In the genomic region with DNA sequence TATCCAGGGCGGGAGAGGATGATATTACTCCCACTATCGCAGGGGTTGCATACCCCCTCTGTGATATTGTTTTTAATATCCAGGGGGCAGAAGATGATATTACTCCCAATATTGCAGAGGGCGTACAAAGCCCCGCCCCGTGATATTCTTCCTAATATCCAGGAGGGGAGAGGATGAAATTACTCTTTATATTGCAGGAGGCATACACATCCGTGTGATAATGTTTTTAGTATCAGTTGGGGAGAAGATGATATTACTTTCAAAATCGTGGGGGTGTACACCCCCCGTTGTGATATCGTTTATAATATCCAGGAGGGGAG, we compare ENCODE assay signal across 1 cellular context.
TF ChIP-seq lines count a peak whose summit lies in the region.

No MANE protein-coding gene starts in this region.

TF ChIP-seq in HepG2, 621 proteins besides CTCF, POLR2A, EP300 and RAD21 (continued from another document):
- TF ChIP-seq, protein P1, sequence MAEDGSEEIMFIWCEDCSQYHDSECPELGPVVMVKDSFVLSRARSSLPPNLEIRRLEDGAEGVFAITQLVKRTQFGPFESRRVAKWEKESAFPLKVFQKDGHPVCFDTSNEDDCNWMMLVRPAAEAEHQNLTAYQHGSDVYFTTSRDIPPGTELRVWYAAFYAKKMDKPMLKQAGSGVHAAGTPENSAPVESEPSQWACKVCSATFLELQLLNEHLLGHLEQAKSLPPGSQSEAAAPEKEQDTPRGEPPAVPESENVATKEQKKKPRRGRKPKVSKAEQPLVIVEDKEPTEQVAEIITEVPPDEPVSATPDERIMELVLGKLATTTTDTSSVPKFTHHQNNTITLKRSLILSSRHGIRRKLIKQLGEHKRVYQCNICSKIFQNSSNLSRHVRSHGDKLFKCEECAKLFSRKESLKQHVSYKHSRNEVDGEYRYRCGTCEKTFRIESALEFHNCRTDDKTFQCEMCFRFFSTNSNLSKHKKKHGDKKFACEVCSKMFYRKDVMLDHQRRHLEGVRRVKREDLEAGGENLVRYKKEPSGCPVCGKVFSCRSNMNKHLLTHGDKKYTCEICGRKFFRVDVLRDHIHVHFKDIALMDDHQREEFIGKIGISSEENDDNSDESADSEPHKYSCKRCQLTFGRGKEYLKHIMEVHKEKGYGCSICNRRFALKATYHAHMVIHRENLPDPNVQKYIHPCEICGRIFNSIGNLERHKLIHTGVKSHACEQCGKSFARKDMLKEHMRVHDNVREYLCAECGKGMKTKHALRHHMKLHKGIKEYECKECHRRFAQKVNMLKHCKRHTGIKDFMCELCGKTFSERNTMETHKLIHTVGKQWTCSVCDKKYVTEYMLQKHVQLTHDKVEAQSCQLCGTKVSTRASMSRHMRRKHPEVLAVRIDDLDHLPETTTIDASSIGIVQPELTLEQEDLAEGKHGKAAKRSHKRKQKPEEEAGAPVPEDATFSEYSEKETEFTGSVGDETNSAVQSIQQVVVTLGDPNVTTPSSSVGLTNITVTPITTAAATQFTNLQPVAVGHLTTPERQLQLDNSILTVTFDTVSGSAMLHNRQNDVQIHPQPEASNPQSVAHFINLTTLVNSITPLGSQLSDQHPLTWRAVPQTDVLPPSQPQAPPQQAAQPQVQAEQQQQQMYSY (CRISPR knock-in tag; IDR thresholded peaks at IDR 0.05) = no peak
- TF ChIP-seq ZNF33B (CRISPR knock-in tag; IDR thresholded peaks at IDR 0.05) = no peak
